Comparison of ENCODE assay signal across 8 cellular contexts in genomic region chr2:182186132-182186735, GRCh38.
DNase-seq lines count a peak whose midpoint lies in the region; ATAC-seq and TF ChIP-seq lines count a peak whose summit lies in the region.

No MANE protein-coding gene starts in this region.

- DNase-seq in GM04503 (ENCODE audit: low read depth): peak; percentile 6
- DNase-seq in HCT116 (ENCODE audit: low read depth, low spot score): peak; percentile 27
- DNase-seq in NCI-H146 treated with DMSO at 0.1 percent for 48 hours (lab: John Stamatoyannopoulos, UW; ENCODE audit: unreplicated experiment): peak; percentile 13
- DNase-seq in heart left ventricle: no peak
- peak; percentile 15 for DNase-seq in smooth muscle cell of the brain vasculature (ENCODE audit: low read depth, low spot score)
- DNase-seq in GF-D8 (lab: John Stamatoyannopoulos, UW): no peak

- H2AFZ ChIP-seq in HCT116 (ENCODE audit: low read depth, low read length, poor library complexity, severe bottlenecking): no peak overlapping the region

- H4K20me1 ChIP-seq in HCT116 (ENCODE audit: insufficient read depth): no peaks in the 10 kb centered on the region

- peak; percentile 90 for TF ChIP-seq RAD21 in HCT116 (IDR thresholded peaks at IDR 0.05; ENCODE audit: low read depth)

- CTCF ChIA-PET in HCT116 (lab: Charles Lee): interaction anchor here (1.1 to 7.9 kb wide), 2 partner anchors 55 to 462 kb away, joined by 5 to 68 read pairs; no protein-coding TSS in a partner anchor

- RAD21 ChIA-PET in HCT116 (lab: Charles Lee; ENCODE audit: low non-redundant PET in 1 of 2, low total read pairs in 2 of 2, uncharacterized antibody in 2 of 2, unreplicated experiment in 2 of 2): interaction anchor here in 1 of 2 experiments (0.8 to 1.3 kb wide), 3 partner anchors 462 to 463 kb away, joined by 3 to 12 read pairs (median 3); no protein-coding TSS in a partner anchor

- no TSS peak for BruUV-seq in HCT116 (replicated peaks; lab: Mats Ljungman, UMichigan)

- no peak overlapping the region for H3K4me2 ChIP-seq in HCT116 (ENCODE audit: low read length)

- no peaks in the 10 kb centered on the region for H3K27me3 ChIP-seq in HCT116 (ENCODE audit: insufficient read depth, low read length)
- no peaks in the 10 kb centered on the region for H3K27me3 ChIP-seq in heart left ventricle

- H3K4me1 ChIP-seq in HCT116 (ENCODE audit: control insufficient read depth in 1 of 2, insufficient read depth in 2 of 2, low read length in 2 of 2) (no peaks in the 10 kb centered on the region), heart left ventricle (peaks cover 0 to 12% (median 4%) of the 10 kb centered on the region in 12 donors)

- H3K9ac ChIP-seq in HCT116 (ENCODE audit: low read length): no peak overlapping the region

- H3K9me3 ChIP-seq in HCT116 (ENCODE audit: control insufficient read depth in 1 of 2, insufficient read depth in 1 of 2, low read depth in 1 of 2, low read length in 2 of 2) (peaks cover 0 to 6% of the 10 kb centered on the region in 2 experiments; a peak in 2 of 4 replicates), heart left ventricle (peaks cover 0 to 21% (median 8%) of the 10 kb centered on the region in 12 donors)

- ATAC-seq in HCT116 (peak; percentile 72), heart left ventricle (peak in 2 of 4 donors; percentile 36 to 55), HG02840 (IDR thresholded peaks at IDR 0.05; ENCODE audit: low FRiP score, unreplicated experiment) (no peak)

- intact Hi-C loops in HCT116 (cut with micrococcal nuclease): loop anchor here (1.0 to 5.0 kb wide), 2 partner anchors 463 to 796 kb away; no protein-coding TSS in a partner anchor
- intact Hi-C loops in heart left ventricle (cut with DNase I): loop anchor here in 6 of 10 donors (1.0 to 10.0 kb wide), 4 partner anchors 239 to 465 kb away; partner anchors contain the start of gene PDE1A (in 1 of the 6)

- H3K4me3 ChIP-seq in HCT116 (replicated peaks in 1 of 2; ENCODE audit: low read depth in 1 of 2, low read length in 2 of 2) (no peak overlapping the region), heart left ventricle (no peak overlapping the region)

- H3K36me3 ChIP-seq in HCT116 (ENCODE audit: control insufficient read depth in 1 of 2, insufficient read depth in 2 of 2, low read length in 2 of 2): no peaks in the 10 kb centered on the region
- H3K36me3 ChIP-seq in heart left ventricle: peaks cover 0 to 19% (median 3%) of the 10 kb centered on the region in 9 donors

- H3K27ac ChIP-seq in HCT116 (ENCODE audit: low read depth, low read length) (no peak overlapping the region), VCaP (no peak overlapping the region), heart left ventricle (peak overlapping the region in 3 of 12 donors; percentile 3 to 36 (median 20))

- WGBS in heart left ventricle, 4 donors: 28 to 32% (median 30%) methylated on average over 4 of the region's 4 CpGs

- H3K79me2 ChIP-seq in HCT116 (ENCODE audit: insufficient read depth, low read length): no peaks in the 10 kb centered on the region

- TF ChIP-seq CTCF in HCT116 (IDR thresholded peaks at IDR 0.05 in 2 of 3, conservative IDR thresholded peaks at IDR 0.05 in 1 of 3; ENCODE audit: borderline replicate concordance in 1 of 3, insufficient read depth in 1 of 3, low read depth in 2 of 3, low read length in 2 of 3): peak; percentile 43 to 87 (median 74); a peak in 5 of 6 replicates
- TF ChIP-seq CTCF in VCaP (conservative IDR thresholded peaks at IDR 0.05): peak; percentile 80
- peak; percentile 73 to 90 (median 84) for TF ChIP-seq CTCF in heart left ventricle (IDR thresholded peaks at IDR 0.05)

- POLR2A ChIA-PET in HCT116 (lab: Charles Lee): no interaction called here

- no peak for TF ChIP-seq POLR2A in HCT116 (IDR thresholded peaks at IDR 0.05; ENCODE audit: borderline replicate concordance, extremely low read depth, insufficient read depth, insufficient read length)
- no peak for TF ChIP-seq POLR2A in heart left ventricle (IDR thresholded peaks at IDR 0.05)

- H3K9me2 ChIP-seq in HCT116 (ENCODE audit: insufficient read depth): no peaks in the 10 kb centered on the region

TF ChIP-seq in HCT116, 20 proteins besides CTCF, POLR2A, EP300 and RAD21:
- TF ChIP-seq EZH2 (IDR thresholded peaks at IDR 0.05): no peak
- no peak for TF ChIP-seq TCF7L2 (IDR thresholded peaks at IDR 0.05; ENCODE audit: borderline replicate concordance, extremely low read depth, insufficient read depth, insufficient read length)
- no peak for TF ChIP-seq ZFX (IDR thresholded peaks at IDR 0.05)
- TF ChIP-seq CBX3 (IDR thresholded peaks at IDR 0.05; ENCODE audit: low read depth): no peak
- no peak for TF ChIP-seq EGR1 (IDR thresholded peaks at IDR 0.05; ENCODE audit: low read depth)
- no peak for TF ChIP-seq EZH2phosphoT487 (IDR thresholded peaks at IDR 0.05; ENCODE audit: borderline replicate concordance)
- TF ChIP-seq SRF (IDR thresholded peaks at IDR 0.05; ENCODE audit: low read depth): no peak
- TF ChIP-seq ATF3 (IDR thresholded peaks at IDR 0.05): no peak
- TF ChIP-seq ELF1 (IDR thresholded peaks at IDR 0.05; ENCODE audit: borderline replicate concordance, low read depth): no peak
- no peak for TF ChIP-seq POLR2AphosphoS5 (IDR thresholded peaks at IDR 0.05; ENCODE audit: low read depth, low read length)
- no peak for TF ChIP-seq MAX (IDR thresholded peaks at IDR 0.05)
- no peak for TF ChIP-seq ZBTB33 (IDR thresholded peaks at IDR 0.05; ENCODE audit: extremely low read depth, insufficient replicate concordance, low read length)
- TF ChIP-seq JUND (IDR thresholded peaks at IDR 0.05): no peak
- TF ChIP-seq REST (IDR thresholded peaks at IDR 0.05; ENCODE audit: low read depth): no peak
- TF ChIP-seq SIN3A (IDR thresholded peaks at IDR 0.05; ENCODE audit: low read depth): no peak
- no peak for TF ChIP-seq ZNF274 (IDR thresholded peaks at IDR 0.05; ENCODE audit: low read depth, low read length)
- no peak for TF ChIP-seq SP1 (IDR thresholded peaks at IDR 0.05; ENCODE audit: low read depth)

Comparison
In these comparisons a context has a peak if more than half of its experiments do, and no peak if none do; other contexts are left out.
1. DNase-seq: peak in GM04503 (single experiment), HCT116 (single experiment), NCI-H146 treated with DMSO at 0.1 percent for 48 hours (single experiment) and smooth muscle cell of the brain vasculature (single experiment); none in heart left ventricle (0 of 5) and GF-D8 (single experiment).
2. Peak in every context shown above with its lines, with median percentiles within 50 percentile points of each other: CTCF ChIP-seq.